8 cellular contexts compared by ENCODE assay signal in the genomic region with DNA sequence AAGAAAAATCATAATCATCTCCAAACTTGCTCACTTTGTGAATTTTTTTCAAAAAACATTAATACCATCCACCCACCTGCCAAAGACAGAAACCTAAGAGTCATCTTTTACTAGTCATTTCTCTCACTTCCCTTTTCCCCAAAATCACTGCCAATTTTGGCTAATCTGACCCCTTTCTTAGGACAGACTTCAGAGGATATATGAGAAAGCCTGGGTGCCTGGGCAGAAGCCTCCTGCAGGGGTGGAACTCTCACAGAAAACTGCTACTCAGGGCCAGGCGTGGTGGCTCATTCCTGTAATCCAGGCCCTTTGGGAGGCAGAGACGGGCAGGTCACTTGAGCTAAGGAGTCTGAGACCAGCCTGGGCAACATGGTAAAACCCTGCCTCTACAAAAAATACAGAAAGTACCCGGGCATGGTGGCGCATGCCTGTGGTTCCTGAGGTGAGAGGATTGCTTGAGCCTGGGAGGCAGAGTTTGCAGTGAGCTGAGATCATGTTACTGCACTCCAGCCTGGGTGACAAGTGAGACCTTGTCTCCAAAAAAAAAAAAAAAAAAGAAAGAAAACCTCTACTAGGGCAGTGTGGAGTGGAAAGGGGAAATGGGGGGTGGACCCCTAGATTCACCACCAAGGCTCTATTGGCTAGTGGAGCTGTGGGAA.
DNase-seq lines count a peak whose midpoint lies in the region; ATAC-seq and TF ChIP-seq lines count a peak whose summit lies in the region.

No MANE protein-coding gene starts in this region.

- no peak for TF ChIP-seq CTCF in AG10803 (conservative IDR thresholded peaks at IDR 0.05; ENCODE audit: low read length)

- DNase-seq in AG10803 (ENCODE audit: low read depth) (peak; percentile 54), NOMO-1 treated with dmso at 0.1 percent for 144 hours (lab: John Stamatoyannopoulos, UW; ENCODE audit: unreplicated experiment) (peak; percentile 76), dedifferentiated amniotic fluid mesenchymal stem cell (ENCODE audit: extremely low spot score) (peak; percentile 27), NCI-H524 treated with DMSO at 0.1 percent for 48 hours (lab: John Stamatoyannopoulos, UW) (no peak), DMS153 (lab: John Stamatoyannopoulos, UW) (no peak)
- DNase-seq in stimulated activated CD4-positive, alpha-beta T cell treated with anti-CD3 and anti-CD28 coated beads, Interleukin-2, amount 100 ng/mL, for 24 hours = peak; percentile 26 to 34

- H3K4me3 ChIP-seq in AG10803 (ENCODE audit: low read length) = no peak overlapping the region

- ATAC-seq in GM18505 (IDR thresholded peaks at IDR 0.05; ENCODE audit: unreplicated experiment) (peak; percentile 38), HG02884 (IDR thresholded peaks at IDR 0.05; ENCODE audit: unreplicated experiment) (peak; percentile 43)

- no peak for TF ChIP-seq POLR2A in GM18505 (IDR thresholded peaks at IDR 0.05; ENCODE audit: borderline replicate concordance, extremely low read depth, insufficient read depth, insufficient read length)

Comparison
In these comparisons a context has a peak if more than half of its experiments do, and no peak if none do; other contexts are left out.
1. DNase-seq: peak in AG10803 (single experiment), NOMO-1 treated with dmso at 0.1 percent for 144 hours (single experiment), dedifferentiated amniotic fluid mesenchymal stem cell (single experiment) and stimulated activated CD4-positive, alpha-beta T cell treated with anti-CD3 and anti-CD28 coated beads, Interleukin-2, amount 100 ng/mL, for 24 hours (2 of 2); none in NCI-H524 treated with DMSO at 0.1 percent for 48 hours (single experiment) and DMS153 (single experiment).